Comparison of ENCODE assay signal across 13 cellular contexts in genomic region chr19:6232567-6232966, GRCh38. TPM values are rescaled to one million over a fixed set of nuclear protein-coding genes. Genes with fewer than 3 reads are reported as not detected.
A peak's percentile ranks its signal among the peaks of the same experiment; 100 is the strongest.
DNase-seq lines count a peak whose midpoint lies in the region; ATAC-seq and TF ChIP-seq lines count a peak whose summit lies in the region.
"Had no signal": no experiment of that assay in that cellular context is flagged by ENCODE, and none has a peak within 500 bp of the region (broad histone marks: within the 10 kb centered on the region; RNA-seq: fewer than 3 reads in every experiment).

No MANE protein-coding gene starts in this region.

- TF ChIP-seq CTCF in RWPE2 (IDR thresholded peaks at IDR 0.05; ENCODE audit: poor library complexity, severe bottlenecking) (no peak), fibroblast of lung (conservative IDR thresholded peaks at IDR 0.05 in 1 of 2, IDR thresholded peaks at IDR 0.05 in 1 of 2; ENCODE audit: low read depth in 1 of 2, low read length in 2 of 2) (no peak), psoas muscle (IDR thresholded peaks at IDR 0.05) (no peak)

- H3K4me2 ChIP-seq in fibroblast of lung (ENCODE audit: extremely low read depth, insufficient read depth, low read length), result peak overlapping the region; percentile 62

- H4K20me1 ChIP-seq in fibroblast of lung (ENCODE audit: control insufficient read depth, extremely low read depth, insufficient read depth, low read length), result no peaks in the 10 kb centered on the region

- no peak overlapping the region for H2AFZ ChIP-seq in fibroblast of lung (ENCODE audit: low read length)

- intact Hi-C loops in psoas muscle (cut with DNase I), result no loop called here

- H3K27me3 ChIP-seq in RWPE2 (ENCODE audit: insufficient read depth, poor library complexity, severe bottlenecking), result no peaks in the 10 kb centered on the region
- H3K27me3 ChIP-seq in fibroblast of lung (ENCODE audit: control insufficient read depth, insufficient read depth, low read length), result no peaks in the 10 kb centered on the region
- H3K27me3 ChIP-seq in psoas muscle (ENCODE audit: insufficient read depth in 3 of 3, low read length in 2 of 3), result no peaks in the 10 kb centered on the region

- H3K9ac ChIP-seq in fibroblast of lung (ENCODE audit: insufficient read depth, low read length), result no peak overlapping the region

- DNase-seq in EL (peak; percentile 94), RWPE2 (ENCODE audit: low spot score) (no peak), fibroblast of lung (ENCODE audit: low read depth in 2 of 2) (peak; percentile 67 to 94), psoas muscle (peak; percentile 10 to 35), SKM-1 (lab: John Stamatoyannopoulos, UW; ENCODE audit: unreplicated experiment) (no peak), DMS153 treated with DMSO at 0.1 percent for 48 hours (lab: John Stamatoyannopoulos, UW; ENCODE audit: unreplicated experiment) (no peak)
- DNase-seq in activated CD4-positive, alpha-beta T cell treated with anti-CD3 and anti-CD28 coated beads, Interleukin-2, amount 50 U/mL, for 4 hours, result no peak
- no peak for DNase-seq in stimulated activated CD8-positive, alpha-beta memory T cell treated with anti-CD3 and anti-CD28 coated beads, Interleukin-4, amount 100 ng/mL, for 48 hours
- DNase-seq: activated effector memory CD4-positive, alpha-beta T cell treated with anti-CD3 and anti-CD28 coated beads, Interleukin-2, amount 50 U/mL, for 16 hours; KBM-7; NCI-H69; stimulated activated CD4-positive, alpha-beta T cell treated with anti-CD3 and anti-CD28 coated beads, Interleukin-2, amount 100 ng/mL, for 48 hours had no signal

- H3K79me2 ChIP-seq in fibroblast of lung (ENCODE audit: control insufficient read depth, insufficient read depth, low read length), result peaks cover 63% of the 10 kb centered on the region

- WGBS in psoas muscle, 3 donors, result 44 to 69% (median 52%) methylated on average over 9 of the region's 9 CpGs

- H3K36me3 ChIP-seq in RWPE2 (ENCODE audit: low read depth) (no peaks in the 10 kb centered on the region), fibroblast of lung (ENCODE audit: control insufficient read depth, insufficient read depth, low read length) (peaks cover 14% of the 10 kb centered on the region), psoas muscle (ENCODE audit: insufficient read depth in 1 of 2, low read depth in 1 of 2) (peaks cover 3 to 8% of the 10 kb centered on the region in 2 donors)

- H3K4me1 ChIP-seq in RWPE2 (ENCODE audit: insufficient read depth, poor library complexity, severe bottlenecking) (peaks cover 36% of the 10 kb centered on the region), fibroblast of lung (ENCODE audit: control insufficient read depth, extremely low read depth, insufficient read depth, low read length) (peaks cover 29% of the 10 kb centered on the region), psoas muscle (peaks cover 54% of the 10 kb centered on the region)

- H3K4me3 ChIP-seq in RWPE2 (ENCODE audit: severe bottlenecking) (no peak overlapping the region), fibroblast of lung (replicated peaks in 1 of 4; ENCODE audit: control extremely low read depth in 1 of 4, insufficient read depth in 1 of 4, low read depth in 3 of 4, low read length in 4 of 4) (no peak overlapping the region), psoas muscle (no peak overlapping the region)

- H3K27ac ChIP-seq in RWPE2 (ENCODE audit: poor library complexity, severe bottlenecking), result peak overlapping the region; percentile 64
- peak overlapping the region; percentile 73 for H3K27ac ChIP-seq in fibroblast of lung (ENCODE audit: insufficient read depth, low read length)
- no peak overlapping the region for H3K27ac ChIP-seq in psoas muscle

- H3K9me3 ChIP-seq in RWPE2 (ENCODE audit: severe bottlenecking) (no peaks in the 10 kb centered on the region), fibroblast of lung (ENCODE audit: control insufficient read depth, insufficient read depth, low read depth, low read length) (no peaks in the 10 kb centered on the region), psoas muscle (no peaks in the 10 kb centered on the region)

- ATAC-seq in RWPE2 (ENCODE audit: low read depth), result peak; percentile 71
- ATAC-seq in psoas muscle, result no peak
- ATAC-seq: esophagus mucosa had no signal

RNA-seq across cellular contexts. Expression of gene MLLT1, which starts 47.2 kb away (rescaled TPM):
- total RNA-seq in fibroblast of lung (4.4 and 6.4 TPM in 2 replicates), psoas muscle (10 to 100 TPM; 35.8 to 51.7 (median 44.0) TPM)
- polyA plus RNA-seq in fibroblast of lung (13.7 and 14.4 TPM in 2 replicates), psoas muscle (10 to 100 TPM; 24.2 to 34.2 (median 25.2) TPM)
- polyA plus RNA-seq in fibroblast of lung (2012), result 31.8 and 34.7 TPM in 2 replicates
- polyA minus RNA-seq in fibroblast of lung (ENCODE audit: low replicate concordance), result 41.0 and 53.4 TPM in 2 replicates

Comparison
In these comparisons a context has a peak if more than half of its experiments do, and no peak if none do; other contexts are left out.
1. DNase-seq: peak in EL (single experiment), fibroblast of lung (2 of 2) and psoas muscle (2 of 2); none in RWPE2 (single experiment), activated CD4-positive, alpha-beta T cell treated with anti-CD3 and anti-CD28 coated beads, Interleukin-2, amount 50 U/mL, for 4 hours (0 of 2), SKM-1 (single experiment), stimulated activated CD8-positive, alpha-beta memory T cell treated with anti-CD3 and anti-CD28 coated beads, Interleukin-4, amount 100 ng/mL, for 48 hours (single experiment) and DMS153 treated with DMSO at 0.1 percent for 48 hours (single experiment).